ENCODE assay signal across 1 cellular context in the genomic region with DNA sequence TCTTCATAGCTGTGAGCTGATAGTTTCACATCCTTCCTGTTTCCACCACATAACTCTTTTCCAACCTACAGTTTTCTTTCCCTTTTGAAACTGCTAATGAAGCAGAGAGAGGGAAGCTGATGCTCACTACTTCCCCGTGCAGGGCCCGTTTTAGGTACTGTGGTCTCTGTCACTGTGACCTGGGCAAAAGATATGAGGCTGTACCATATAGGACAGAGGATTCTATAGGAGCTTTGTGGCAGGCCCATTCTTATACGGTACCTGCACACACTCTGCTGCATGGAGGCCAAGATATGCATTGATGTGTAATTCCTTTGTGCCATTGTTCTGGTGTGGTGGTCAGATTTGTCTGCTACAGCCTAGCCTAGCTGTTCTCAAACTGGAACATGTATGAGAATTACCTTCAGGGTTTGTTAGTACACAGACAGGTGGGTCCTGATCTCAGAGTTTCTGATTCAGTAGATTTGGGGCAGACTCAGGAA.
TF ChIP-seq lines count a peak whose summit lies in the region.

No MANE protein-coding gene starts in this region.

TF ChIP-seq in GM23338, 12 proteins besides CTCF, POLR2A, EP300 and RAD21 (continued from another document):
- TF ChIP-seq REST (IDR thresholded peaks at IDR 0.05; ENCODE audit: unreplicated experiment) (no peak), ETS1 (IDR thresholded peaks at IDR 0.05) (no peak), CREB1 (CRISPR knock-in tag; IDR thresholded peaks at IDR 0.05; ENCODE audit: low read depth) (no peak), ZNF462 (CRISPR knock-in tag; IDR thresholded peaks at IDR 0.05) (no peak), NANOG (IDR thresholded peaks at IDR 0.05; ENCODE audit: borderline replicate concordance) (no peak), EZH2 (IDR thresholded peaks at IDR 0.05; ENCODE audit: low read depth, unreplicated experiment) (no peak), POLR2AphosphoS5 (IDR thresholded peaks at IDR 0.05; ENCODE audit: low read depth) (no peak), ZNF114 (CRISPR knock-in tag; IDR thresholded peaks at IDR 0.05) (no peak), ZNF331 (CRISPR knock-in tag; IDR thresholded peaks at IDR 0.05; ENCODE audit: low read depth) (no peak), JUNB (IDR thresholded peaks at IDR 0.05; ENCODE audit: unreplicated experiment) (no peak)
TF ChIP-seq in GM23338: peak in this region for 0.
